ENCODE assay signal across 11 cellular contexts in the genomic region with DNA sequence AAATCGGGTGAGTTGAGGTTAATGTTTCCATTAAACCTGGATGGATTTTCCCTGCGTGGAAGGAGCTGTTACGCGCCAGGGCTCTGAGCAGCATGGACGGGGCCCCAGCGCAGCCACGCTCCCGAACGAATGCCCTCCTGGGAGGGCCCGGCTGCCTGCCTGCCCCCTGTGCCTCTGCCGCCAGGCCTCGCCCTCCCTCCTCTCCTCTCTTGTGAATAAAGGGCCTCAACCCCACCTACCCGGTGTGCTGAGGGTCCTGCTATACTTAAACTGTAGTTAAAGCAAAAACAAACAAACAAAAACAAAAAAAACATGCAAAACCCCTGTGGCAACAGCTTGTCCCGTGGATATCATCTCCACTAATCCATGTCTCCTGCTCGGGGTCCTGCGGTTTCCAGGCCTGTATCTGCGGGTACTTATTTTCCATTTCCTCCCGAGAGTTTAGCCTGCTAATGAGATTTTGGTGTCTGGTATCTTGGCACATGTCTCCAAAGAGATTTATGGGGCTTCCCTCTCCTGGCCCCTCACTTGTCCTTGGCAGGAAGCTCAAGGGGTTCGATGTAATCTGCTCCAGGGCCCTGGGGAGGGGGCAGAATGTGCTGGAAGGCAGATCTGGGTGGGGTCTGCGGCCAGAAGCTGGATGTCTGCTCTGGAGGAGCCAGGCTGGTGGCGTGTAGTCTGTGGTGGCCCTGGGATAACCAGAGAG.
DNase-seq lines count a peak whose midpoint lies in the region; ATAC-seq and TF ChIP-seq lines count a peak whose summit lies in the region.
"Had no signal": no experiment of that assay in that cellular context is flagged by ENCODE, and none has a peak within 500 bp of the region (broad histone marks: within the 10 kb centered on the region; RNA-seq: fewer than 3 reads in every experiment).

No MANE protein-coding gene starts in this region.

- H3K27ac Mint-ChIP-seq in WTC11 = no peak overlapping the region

- H3K36me3 ChIP-seq in heart left ventricle (no peaks in the 10 kb centered on the region), lower lobe of right lung (no peaks in the 10 kb centered on the region), upper lobe of right lung (no peaks in the 10 kb centered on the region)

- H3K4me3 ChIP-seq in heart left ventricle (peak overlapping the region in 8 of 12 donors; percentile 14 to 45 (median 30)), lower lobe of right lung (peak overlapping the region; percentile 45), upper lobe of right lung (peak overlapping the region; percentile 39)

- no peaks in the 10 kb centered on the region for H3K36me3 Mint-ChIP-seq in WTC11
- H3K36me3 Mint-ChIP-seq: activated naive CD4-positive, alpha-beta T cell treated with anti-CD3 and anti-CD28 coated beads, Interleukin-2, amount 50 U/mL, for 72 hours had no signal

- H3K27ac ChIP-seq in heart left ventricle = peak overlapping the region in 2 of 12 donors; percentile 13 to 34
- no peak overlapping the region for H3K27ac ChIP-seq in lower lobe of right lung
- H3K27ac ChIP-seq in upper lobe of right lung = no peak overlapping the region

- CTCF ChIA-PET in WTC11 (lab: Charles Lee) = interaction anchor here (0.6 to 2.4 kb wide), 24 partner anchors 23 to 843 kb away, joined by 3 to 18 read pairs (median 4); no protein-coding TSS in a partner anchor

- H3K4me1 Mint-ChIP-seq in WTC11 = peaks cover 30% of the 10 kb centered on the region

- H3K4me3 Mint-ChIP-seq in WTC11 = no peak overlapping the region
- H3K4me3 Mint-ChIP-seq: central memory CD8-positive, alpha-beta T cell had no signal

- TF ChIP-seq POLR2A in heart left ventricle (IDR thresholded peaks at IDR 0.05) = no peak

- no peaks in the 10 kb centered on the region for H3K9me3 Mint-ChIP-seq in WTC11
- H3K9me3 Mint-ChIP-seq: central memory CD8-positive, alpha-beta T cell had no signal

- ATAC-seq in heart left ventricle (peak in 1 of 4 donors; percentile 4), Right ventricle myocardium superior (ENCODE audit: poor library complexity) (no peak), WTC11 (no peak), lower lobe of right lung (peak in 1 of 2 donors; percentile 4), upper lobe of right lung (no peak), HG02588 (IDR thresholded peaks at IDR 0.05; ENCODE audit: unreplicated experiment) (no peak)

- peaks cover 0 to 11% (median 0%) of the 10 kb centered on the region in 12 donors for H3K9me3 ChIP-seq in heart left ventricle
- peaks cover 5% of the 10 kb centered on the region for H3K9me3 ChIP-seq in lower lobe of right lung
- H3K9me3 ChIP-seq in upper lobe of right lung = no peaks in the 10 kb centered on the region

- 43 to 59% (median 46%) methylated on average over 19 to 21 of the region's 21 CpGs for WGBS in heart left ventricle, 4 donors

- intact Hi-C loops in heart left ventricle (cut with DNase I) (loop anchor here in 7 of 10 donors (1.0 to 10.0 kb wide), 6 partner anchors 37 to 89 kb away; a partner anchor contains a TSS), Right ventricle myocardium superior (cut with DNase I) (no loop called here), lower lobe of right lung (cut with DNase I) (no loop called here), upper lobe of right lung (cut with DNase I) (no loop called here)

- peaks cover 0 to 30% (median 6%) of the 10 kb centered on the region in 12 donors for H3K4me1 ChIP-seq in heart left ventricle
- H3K4me1 ChIP-seq in lower lobe of right lung = peaks cover 10% of the 10 kb centered on the region
- H3K4me1 ChIP-seq in upper lobe of right lung = peaks cover 2% of the 10 kb centered on the region

- DNase-seq in heart left ventricle (peak in 1 of 5 donors; percentile 42), Right ventricle myocardium superior (no peak), WTC11 (ENCODE audit: low spot score) (no peak), lower lobe of right lung (peak; percentile 27), upper lobe of right lung (no peak), AML-193 (lab: John Stamatoyannopoulos, UW) (no peak)
- DNase-seq in activated T-cell treated with anti-CD3 and anti-CD28 coated beads, Interleukin-2, amount 50 U/mL, for 1 hour = no peak
- DNase-seq: NCI-H226 had no signal

- TF ChIP-seq CTCF in heart left ventricle (IDR thresholded peaks at IDR 0.05) (no peak), WTC11 (IDR thresholded peaks at IDR 0.05) (no peak), lower lobe of right lung (IDR thresholded peaks at IDR 0.05) (no peak), upper lobe of right lung (IDR thresholded peaks at IDR 0.05) (no peak)

- H3K27me3 ChIP-seq in heart left ventricle = peaks cover 0 to 27% (median 7%) of the 10 kb centered on the region in 9 donors
- H3K27me3 ChIP-seq in lower lobe of right lung (ENCODE audit: low read depth) = peaks cover 27% of the 10 kb centered on the region
- H3K27me3 ChIP-seq in upper lobe of right lung = no peaks in the 10 kb centered on the region

- H3K27me3 Mint-ChIP-seq in WTC11 (ENCODE audit: low read depth) = no peaks in the 10 kb centered on the region

- POLR2A ChIA-PET in WTC11 (lab: Charles Lee) = no interaction called here

TF ChIP-seq in WTC11, 78 proteins besides CTCF, POLR2A, EP300 and RAD21:
- TF ChIP-seq, protein P1, sequence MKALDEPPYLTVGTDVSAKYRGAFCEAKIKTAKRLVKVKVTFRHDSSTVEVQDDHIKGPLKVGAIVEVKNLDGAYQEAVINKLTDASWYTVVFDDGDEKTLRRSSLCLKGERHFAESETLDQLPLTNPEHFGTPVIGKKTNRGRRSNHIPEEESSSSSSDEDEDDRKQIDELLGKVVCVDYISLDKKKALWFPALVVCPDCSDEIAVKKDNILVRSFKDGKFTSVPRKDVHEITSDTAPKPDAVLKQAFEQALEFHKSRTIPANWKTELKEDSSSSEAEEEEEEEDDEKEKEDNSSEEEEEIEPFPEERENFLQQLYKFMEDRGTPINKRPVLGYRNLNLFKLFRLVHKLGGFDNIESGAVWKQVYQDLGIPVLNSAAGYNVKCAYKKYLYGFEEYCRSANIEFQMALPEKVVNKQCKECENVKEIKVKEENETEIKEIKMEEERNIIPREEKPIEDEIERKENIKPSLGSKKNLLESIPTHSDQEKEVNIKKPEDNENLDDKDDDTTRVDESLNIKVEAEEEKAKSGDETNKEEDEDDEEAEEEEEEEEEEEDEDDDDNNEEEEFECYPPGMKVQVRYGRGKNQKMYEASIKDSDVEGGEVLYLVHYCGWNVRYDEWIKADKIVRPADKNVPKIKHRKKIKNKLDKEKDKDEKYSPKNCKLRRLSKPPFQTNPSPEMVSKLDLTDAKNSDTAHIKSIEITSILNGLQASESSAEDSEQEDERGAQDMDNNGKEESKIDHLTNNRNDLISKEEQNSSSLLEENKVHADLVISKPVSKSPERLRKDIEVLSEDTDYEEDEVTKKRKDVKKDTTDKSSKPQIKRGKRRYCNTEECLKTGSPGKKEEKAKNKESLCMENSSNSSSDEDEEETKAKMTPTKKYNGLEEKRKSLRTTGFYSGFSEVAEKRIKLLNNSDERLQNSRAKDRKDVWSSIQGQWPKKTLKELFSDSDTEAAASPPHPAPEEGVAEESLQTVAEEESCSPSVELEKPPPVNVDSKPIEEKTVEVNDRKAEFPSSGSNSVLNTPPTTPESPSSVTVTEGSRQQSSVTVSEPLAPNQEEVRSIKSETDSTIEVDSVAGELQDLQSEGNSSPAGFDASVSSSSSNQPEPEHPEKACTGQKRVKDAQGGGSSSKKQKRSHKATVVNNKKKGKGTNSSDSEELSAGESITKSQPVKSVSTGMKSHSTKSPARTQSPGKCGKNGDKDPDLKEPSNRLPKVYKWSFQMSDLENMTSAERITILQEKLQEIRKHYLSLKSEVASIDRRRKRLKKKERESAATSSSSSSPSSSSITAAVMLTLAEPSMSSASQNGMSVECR (CRISPR knock-in tag; IDR thresholded peaks at IDR 0.05; ENCODE audit: borderline replicate concordance) = no peak
- TF ChIP-seq, protein P2, sequence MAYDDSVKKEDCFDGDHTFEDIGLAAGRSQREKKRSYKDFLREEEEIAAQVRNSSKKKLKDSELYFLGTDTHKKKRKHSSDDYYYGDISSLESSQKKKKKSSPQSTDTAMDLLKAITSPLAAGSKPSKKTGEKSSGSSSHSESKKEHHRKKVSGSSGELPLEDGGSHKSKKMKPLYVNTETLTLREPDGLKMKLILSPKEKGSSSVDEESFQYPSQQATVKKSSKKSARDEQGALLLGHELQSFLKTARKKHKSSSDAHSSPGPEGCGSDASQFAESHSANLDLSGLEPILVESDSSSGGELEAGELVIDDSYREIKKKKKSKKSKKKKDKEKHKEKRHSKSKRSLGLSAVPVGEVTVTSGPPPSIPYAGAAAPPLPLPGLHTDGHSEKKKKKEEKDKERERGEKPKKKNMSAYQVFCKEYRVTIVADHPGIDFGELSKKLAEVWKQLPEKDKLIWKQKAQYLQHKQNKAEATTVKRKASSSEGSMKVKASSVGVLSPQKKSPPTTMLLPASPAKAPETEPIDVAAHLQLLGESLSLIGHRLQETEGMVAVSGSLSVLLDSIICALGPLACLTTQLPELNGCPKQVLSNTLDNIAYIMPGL (CRISPR knock-in tag; IDR thresholded peaks at IDR 0.05) = 0 out of 2 replicates have a peak, but pooled peaks have one; percentile 13

Comparison
In these comparisons a context has a peak if more than half of its experiments do, and no peak if none do; other contexts are left out.
1. intact Hi-C loops: an anchor here in heart left ventricle (1.0 to 10.0 kb wide); none called in Right ventricle myocardium superior, lower lobe of right lung and upper lobe of right lung.